19 cellular contexts compared by ENCODE assay signal in the genomic region with DNA sequence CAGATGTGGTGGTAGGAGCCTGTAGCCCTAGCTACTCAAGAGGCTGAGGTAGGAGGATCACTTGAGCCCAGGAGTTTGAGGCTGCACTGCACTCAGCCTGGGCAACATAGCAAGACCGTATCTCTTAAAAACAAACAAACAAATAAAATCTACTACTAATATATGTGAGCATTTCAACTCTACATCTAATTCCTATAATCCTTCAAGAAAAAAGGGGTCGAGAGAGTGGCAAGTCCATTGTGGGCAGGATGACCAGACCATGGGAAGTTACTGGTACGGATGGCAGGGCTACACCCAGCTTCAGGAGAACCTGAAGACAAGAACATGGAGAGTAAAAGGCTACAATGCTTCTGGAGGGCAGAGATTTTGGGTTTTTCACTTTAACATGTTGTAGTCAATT.
"Had no signal": no experiment of that assay in that cellular context is flagged by ENCODE, and none has a peak within 500 bp of the region (broad histone marks: within the 10 kb centered on the region; RNA-seq: fewer than 3 reads in every experiment).

No MANE protein-coding gene starts in this region.

- H3K9me3 Mint-ChIP-seq: dendritic cell treated with granulocyte-macrophage colony-stimulating factor and Interleukin-4, amounts not matched to agents 40 ng/mL and 50 ng/mL, for 4 days; effector memory CD8-positive, alpha-beta T cell; endodermal cell had no signal

- H3K27me3 Mint-ChIP-seq: dendritic cell treated with granulocyte-macrophage colony-stimulating factor and Interleukin-4, amounts not matched to agents 40 ng/mL and 50 ng/mL, for 4 days; effector memory CD8-positive, alpha-beta T cell had no signal

- H3K27ac Mint-ChIP-seq: dendritic cell treated with granulocyte-macrophage colony-stimulating factor and Interleukin-4, amounts not matched to agents 40 ng/mL and 50 ng/mL, for 4 days; effector memory CD8-positive, alpha-beta T cell; endodermal cell had no signal

- DNase-seq: colonic mucosa; cortex of kidney; dermis blood vessel endothelial cell; dorsolateral prefrontal cortex; effector CD4-positive, alpha-beta T cell; effector CD8-positive, alpha-beta T cell; effector memory CD4-positive, alpha-beta T cell; effector memory CD8-positive, alpha-beta T cell; endodermal cell; erythroblast; esophagus squamous epithelium; foreskin fibroblast; foreskin melanocyte; gastrocnemius medialis; glutamatergic neuron; head of caudate nucleus; heart left ventricle; heart right ventricle had no signal

- H3K4me3 Mint-ChIP-seq: dendritic cell treated with granulocyte-macrophage colony-stimulating factor and Interleukin-4, amounts not matched to agents 40 ng/mL and 50 ng/mL, for 4 days; effector memory CD8-positive, alpha-beta T cell; endodermal cell had no signal
